In the genomic region with DNA sequence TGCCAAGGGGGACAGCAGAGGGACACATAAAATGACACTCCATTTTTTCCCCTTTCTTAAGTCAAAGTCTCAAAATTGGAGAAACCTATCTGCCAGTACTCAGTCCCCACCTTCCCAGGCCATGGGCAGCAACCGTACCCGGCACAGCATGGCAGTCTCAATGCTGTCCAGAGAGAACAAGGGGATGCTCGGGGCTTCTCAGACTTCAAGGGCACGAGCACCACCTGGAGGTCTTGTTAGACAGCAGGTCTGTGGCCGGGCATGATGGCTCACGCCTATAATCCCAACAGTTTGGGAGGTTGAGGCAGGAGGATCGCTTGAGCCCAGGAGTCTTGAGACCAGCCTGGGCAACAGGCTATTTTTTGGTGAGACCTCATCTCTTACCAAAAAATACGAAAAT, we compare ENCODE assay signal across 16 cellular contexts. TPM values are rescaled to one million over a fixed set of nuclear protein-coding genes. Genes with fewer than 3 reads are reported as not detected.
DNase-seq lines count a peak whose midpoint lies in the region; TF ChIP-seq lines count a peak whose summit lies in the region.
"Had no signal": no experiment of that assay in that cellular context is flagged by ENCODE, and none has a peak within 500 bp of the region (broad histone marks: within the 10 kb centered on the region; RNA-seq: fewer than 3 reads in every experiment).

No MANE protein-coding gene starts in this region.

- no peak overlapping the region for H3K4me3 Mint-ChIP-seq in immature natural killer cell
- no peak overlapping the region for H3K4me3 Mint-ChIP-seq in T-helper 2 cell treated with Interferon-gamma antibody and Interleukin-4, amounts not matched to agents 5 μg/mL and 100 μg/mL, for 36 hours

- no peaks in the 10 kb centered on the region for H4K20me1 ChIP-seq in osteoblast (ENCODE audit: insufficient read depth, low read length)

- H3K79me2 ChIP-seq in osteoblast (ENCODE audit: insufficient read depth, low read length): no peaks in the 10 kb centered on the region

- peaks cover 0 to 5% (median 0%) of the 10 kb centered on the region in 3 donors for H3K27me3 Mint-ChIP-seq in immature natural killer cell (ENCODE audit: low read depth in 3 of 3)
- peaks cover under 1% of the 10 kb centered on the region for H3K27me3 Mint-ChIP-seq in T-helper 2 cell treated with Interferon-gamma antibody and Interleukin-4, amounts not matched to agents 5 μg/mL and 100 μg/mL, for 36 hours (ENCODE audit: low read depth)

- H3K4me3 ChIP-seq in osteoblast (ENCODE audit: insufficient read depth, low read length): no peak overlapping the region
- H3K4me3 ChIP-seq: dorsolateral prefrontal cortex, esophagus squamous epithelium, stomach, vagina had no signal

- no peak overlapping the region for H2AFZ ChIP-seq in osteoblast (ENCODE audit: low read length)

- H3K36me3 Mint-ChIP-seq in immature natural killer cell: no peaks in the 10 kb centered on the region
- H3K36me3 Mint-ChIP-seq in T-helper 2 cell treated with Interferon-gamma antibody and Interleukin-4, amounts not matched to agents 5 μg/mL and 100 μg/mL, for 36 hours (ENCODE audit: low read depth): no peaks in the 10 kb centered on the region

- H3K9me3 Mint-ChIP-seq in immature natural killer cell: no peaks in the 10 kb centered on the region
- no peaks in the 10 kb centered on the region for H3K9me3 Mint-ChIP-seq in T-helper 2 cell treated with Interferon-gamma antibody and Interleukin-4, amounts not matched to agents 5 μg/mL and 100 μg/mL, for 36 hours

- peak; percentile 65 for DNase-seq in NCI-H748 (lab: John Stamatoyannopoulos, UW; ENCODE audit: unreplicated experiment)
- DNase-seq in NCI-H748 treated with DMSO at 0.1 percent for 48 hours (lab: John Stamatoyannopoulos, UW): no peak
- peak; percentile 48 for DNase-seq in HuH-7 (ENCODE audit: low spot score)
- DNase-seq in RPMI8226: peak; percentile 50
- peak; percentile 25 for DNase-seq in osteoblast (ENCODE audit: insufficient read length, low spot score, missing footprints)
- no peak for DNase-seq in activated T-cell treated with anti-CD3 and anti-CD28 coated beads for 4 hours
- no peak for DNase-seq in immature natural killer cell
- DNase-seq in T-helper 2 cell treated with Interferon-gamma antibody and Interleukin-4, amounts not matched to agents 5 μg/mL and 100 μg/mL, for 36 hours (ENCODE audit: low spot score): no peak
- DNase-seq: activated naive CD4-positive, alpha-beta T cell; AML-193; dorsolateral prefrontal cortex; esophagus squamous epithelium; hippocampal formation; left colon; stomach had no signal

- no peaks in the 10 kb centered on the region for H3K36me3 ChIP-seq in osteoblast (ENCODE audit: insufficient read depth, low read length)
- H3K36me3 ChIP-seq: esophagus squamous epithelium, stomach, vagina had no signal

- H3K4me2 ChIP-seq in osteoblast (ENCODE audit: insufficient read depth, low read length): no peak overlapping the region

- no peaks in the 10 kb centered on the region for H3K4me1 Mint-ChIP-seq in immature natural killer cell
- no peaks in the 10 kb centered on the region for H3K4me1 Mint-ChIP-seq in T-helper 2 cell treated with Interferon-gamma antibody and Interleukin-4, amounts not matched to agents 5 μg/mL and 100 μg/mL, for 36 hours (ENCODE audit: low read depth)

- no peaks in the 10 kb centered on the region for H3K27me3 ChIP-seq in osteoblast (ENCODE audit: insufficient read depth, low read length)
- H3K27me3 ChIP-seq: vagina had no signal

- no peak overlapping the region for H3K27ac ChIP-seq in osteoblast (ENCODE audit: low read depth, low read length)
- H3K27ac ChIP-seq: dorsolateral prefrontal cortex, esophagus squamous epithelium, stomach, vagina had no signal

- no peak for TF ChIP-seq CTCF in osteoblast (IDR thresholded peaks at IDR 0.05; ENCODE audit: extremely low read depth, low read depth, low read length)

- no peak overlapping the region for H3K27ac Mint-ChIP-seq in immature natural killer cell
- H3K27ac Mint-ChIP-seq in T-helper 2 cell treated with Interferon-gamma antibody and Interleukin-4, amounts not matched to agents 5 μg/mL and 100 μg/mL, for 36 hours: no peak overlapping the region

- no peaks in the 10 kb centered on the region for H3K9me3 ChIP-seq in osteoblast (ENCODE audit: low read depth, low read length)
- H3K9me3 ChIP-seq: esophagus squamous epithelium, stomach, vagina had no signal

- no peaks in the 10 kb centered on the region for H3K4me1 ChIP-seq in osteoblast (ENCODE audit: insufficient read depth, low read length)
- H3K4me1 ChIP-seq: stomach, vagina had no signal

RNA-seq across cellular contexts. Expression of a gene that starts 3.2 kb away (rescaled TPM):
- under 0.01 TPM in 2 replicates for total RNA-seq in osteoblast
- polyA plus RNA-seq in immature natural killer cell: under 1 TPM in 1 of 3 donors, not detected in 2; 0.09 TPM
- total RNA-seq: left colon had no signal

Comparison
In these comparisons a context has a peak if more than half of its experiments do, and no peak if none do; other contexts are left out.
1. DNase-seq: peak in NCI-H748 (single experiment), HuH-7 (single experiment), RPMI8226 (single experiment) and osteoblast (single experiment); none in NCI-H748 treated with DMSO at 0.1 percent for 48 hours (single experiment), activated T-cell treated with anti-CD3 and anti-CD28 coated beads for 4 hours (single experiment), immature natural killer cell (0 of 3) and T-helper 2 cell treated with Interferon-gamma antibody and Interleukin-4, amounts not matched to agents 5 μg/mL and 100 μg/mL, for 36 hours (single experiment).